ENCODE assay signal across 1 cellular context in the genomic region with DNA sequence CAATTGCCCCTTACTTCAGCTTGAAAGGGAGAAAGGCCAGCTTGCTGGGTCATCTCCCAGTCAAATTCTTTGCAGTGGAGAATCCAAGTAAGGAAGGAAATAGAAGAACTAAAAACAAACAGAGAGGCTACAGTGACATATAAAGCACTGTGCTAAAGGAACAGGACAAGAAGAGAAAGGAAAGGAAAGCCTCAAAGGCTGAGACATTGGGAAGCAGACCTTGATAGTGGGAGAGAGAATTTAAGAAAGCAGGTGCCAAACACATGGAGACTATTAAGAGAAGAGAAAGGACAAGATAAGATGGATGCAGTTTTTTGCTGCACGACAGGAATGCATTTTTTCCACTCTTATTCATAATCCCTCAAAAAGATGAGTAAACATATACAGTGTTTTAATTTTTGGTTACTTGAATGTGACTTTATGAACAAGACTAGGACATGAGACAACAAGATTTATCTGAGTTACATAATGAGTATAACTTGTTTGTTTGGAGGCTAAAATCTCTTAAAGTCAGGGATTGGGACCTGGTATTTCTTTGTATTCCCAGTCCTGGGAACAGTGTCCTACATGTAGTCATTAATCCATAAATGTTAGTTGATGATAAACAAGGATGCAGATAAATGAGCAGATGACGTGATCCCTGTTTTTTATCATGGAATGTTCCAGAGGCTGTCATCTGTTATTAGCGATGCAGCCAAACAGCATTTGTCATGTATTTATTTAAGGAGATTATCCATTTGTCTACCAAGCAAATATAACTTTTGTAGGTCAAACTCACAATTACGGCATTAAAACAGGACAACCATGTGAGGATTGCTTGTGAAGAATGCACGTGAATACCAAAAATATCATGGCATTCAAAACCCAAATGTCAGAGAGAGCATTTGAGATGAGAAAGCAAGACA.
TF ChIP-seq lines count a peak whose summit lies in the region.

No MANE protein-coding gene starts in this region.

TF ChIP-seq in GM23338, 12 proteins besides CTCF, POLR2A, EP300 and RAD21 (continued from another document):
- TF ChIP-seq, protein P1, sequence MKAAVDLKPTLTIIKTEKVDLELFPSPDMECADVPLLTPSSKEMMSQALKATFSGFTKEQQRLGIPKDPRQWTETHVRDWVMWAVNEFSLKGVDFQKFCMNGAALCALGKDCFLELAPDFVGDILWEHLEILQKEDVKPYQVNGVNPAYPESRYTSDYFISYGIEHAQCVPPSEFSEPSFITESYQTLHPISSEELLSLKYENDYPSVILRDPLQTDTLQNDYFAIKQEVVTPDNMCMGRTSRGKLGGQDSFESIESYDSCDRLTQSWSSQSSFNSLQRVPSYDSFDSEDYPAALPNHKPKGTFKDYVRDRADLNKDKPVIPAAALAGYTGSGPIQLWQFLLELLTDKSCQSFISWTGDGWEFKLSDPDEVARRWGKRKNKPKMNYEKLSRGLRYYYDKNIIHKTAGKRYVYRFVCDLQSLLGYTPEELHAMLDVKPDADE (IDR thresholded peaks at IDR 0.05), result no peak
- TF ChIP-seq EZH2 (IDR thresholded peaks at IDR 0.05; ENCODE audit: low read depth, unreplicated experiment) (no peak), POLR2AphosphoS5 (IDR thresholded peaks at IDR 0.05; ENCODE audit: low read depth) (no peak), CREB1 (CRISPR knock-in tag; IDR thresholded peaks at IDR 0.05; ENCODE audit: low read depth) (no peak), JUNB (IDR thresholded peaks at IDR 0.05; ENCODE audit: unreplicated experiment) (no peak)
- TF ChIP-seq, protein P2, sequence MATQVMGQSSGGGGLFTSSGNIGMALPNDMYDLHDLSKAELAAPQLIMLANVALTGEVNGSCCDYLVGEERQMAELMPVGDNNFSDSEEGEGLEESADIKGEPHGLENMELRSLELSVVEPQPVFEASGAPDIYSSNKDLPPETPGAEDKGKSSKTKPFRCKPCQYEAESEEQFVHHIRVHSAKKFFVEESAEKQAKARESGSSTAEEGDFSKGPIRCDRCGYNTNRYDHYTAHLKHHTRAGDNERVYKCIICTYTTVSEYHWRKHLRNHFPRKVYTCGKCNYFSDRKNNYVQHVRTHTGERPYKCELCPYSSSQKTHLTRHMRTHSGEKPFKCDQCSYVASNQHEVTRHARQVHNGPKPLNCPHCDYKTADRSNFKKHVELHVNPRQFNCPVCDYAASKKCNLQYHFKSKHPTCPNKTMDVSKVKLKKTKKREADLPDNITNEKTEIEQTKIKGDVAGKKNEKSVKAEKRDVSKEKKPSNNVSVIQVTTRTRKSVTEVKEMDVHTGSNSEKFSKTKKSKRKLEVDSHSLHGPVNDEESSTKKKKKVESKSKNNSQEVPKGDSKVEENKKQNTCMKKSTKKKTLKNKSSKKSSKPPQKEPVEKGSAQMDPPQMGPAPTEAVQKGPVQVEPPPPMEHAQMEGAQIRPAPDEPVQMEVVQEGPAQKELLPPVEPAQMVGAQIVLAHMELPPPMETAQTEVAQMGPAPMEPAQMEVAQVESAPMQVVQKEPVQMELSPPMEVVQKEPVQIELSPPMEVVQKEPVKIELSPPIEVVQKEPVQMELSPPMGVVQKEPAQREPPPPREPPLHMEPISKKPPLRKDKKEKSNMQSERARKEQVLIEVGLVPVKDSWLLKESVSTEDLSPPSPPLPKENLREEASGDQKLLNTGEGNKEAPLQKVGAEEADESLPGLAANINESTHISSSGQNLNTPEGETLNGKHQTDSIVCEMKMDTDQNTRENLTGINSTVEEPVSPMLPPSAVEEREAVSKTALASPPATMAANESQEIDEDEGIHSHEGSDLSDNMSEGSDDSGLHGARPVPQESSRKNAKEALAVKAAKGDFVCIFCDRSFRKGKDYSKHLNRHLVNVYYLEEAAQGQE (IDR thresholded peaks at IDR 0.05; ENCODE audit: unreplicated experiment), result no peak
